8 cellular contexts compared by ENCODE assay signal in genomic region chr17:51119415-51120356, GRCh38. TPM values are rescaled to one million over a fixed set of nuclear protein-coding genes. Genes with fewer than 3 reads are reported as not detected.
DNase-seq lines count a peak whose midpoint lies in the region; ATAC-seq and TF ChIP-seq lines count a peak whose summit lies in the region.

No MANE protein-coding gene starts in this region.

- peaks cover 11% of the 10 kb centered on the region for H3K36me3 Mint-ChIP-seq in stimulated activated naive CD8-positive, alpha-beta T cell treated with anti-CD3 and anti-CD28 coated beads, Interleukin-15, Interleukin-2, amounts not matched to agents 100 ng/mL and 50 ng/mL, for 24 hours (ENCODE audit: low read depth)

- no peaks in the 10 kb centered on the region for H3K9me3 Mint-ChIP-seq in stimulated activated naive CD8-positive, alpha-beta T cell treated with anti-CD3 and anti-CD28 coated beads, Interleukin-15, Interleukin-2, amounts not matched to agents 100 ng/mL and 50 ng/mL, for 24 hours

- DNase-seq in A172 (ENCODE audit: low spot score) (peak; percentile 41), GM12865 (ENCODE audit: low read depth) (peak; percentile 61), NCI-H69 (lab: John Stamatoyannopoulos, UW) (peak; percentile 71), mucosa of descending colon (peak; percentile 66 to 77 (median 71))
- DNase-seq in activated T-cell treated with anti-CD3 and anti-CD28 coated beads, Interleukin-2, amount 50 U/mL, for 1 hour, result peak; percentile 60

- ATAC-seq in HG02870 (IDR thresholded peaks at IDR 0.05; ENCODE audit: unreplicated experiment) (peak; percentile 23), mucosa of descending colon (peak; percentile 20)

- no peaks in the 10 kb centered on the region for H3K27me3 Mint-ChIP-seq in stimulated activated naive CD8-positive, alpha-beta T cell treated with anti-CD3 and anti-CD28 coated beads, Interleukin-15, Interleukin-2, amounts not matched to agents 100 ng/mL and 50 ng/mL, for 24 hours

- intact Hi-C loops in mucosa of descending colon (cut with DNase I, micrococcal nuclease), result no loop called here

- peak overlapping the region; percentile 89 for H3K4me3 Mint-ChIP-seq in stimulated activated naive CD8-positive, alpha-beta T cell treated with anti-CD3 and anti-CD28 coated beads, Interleukin-15, Interleukin-2, amounts not matched to agents 100 ng/mL and 50 ng/mL, for 24 hours

- no peaks in the 10 kb centered on the region for H3K9me3 ChIP-seq in esophagus (ENCODE audit: control insufficient read depth in 2 of 2, insufficient read depth in 1 of 2, low read depth in 1 of 2, low read length in 1 of 2)
- H3K9me3 ChIP-seq in mucosa of descending colon, result no peaks in the 10 kb centered on the region

- peaks cover 65% of the 10 kb centered on the region for H3K4me1 Mint-ChIP-seq in stimulated activated naive CD8-positive, alpha-beta T cell treated with anti-CD3 and anti-CD28 coated beads, Interleukin-15, Interleukin-2, amounts not matched to agents 100 ng/mL and 50 ng/mL, for 24 hours (ENCODE audit: low read depth)

- peak overlapping the region; percentile 98 to 99 for H3K27ac ChIP-seq in esophagus (ENCODE audit: low read depth in 2 of 2, low read length in 1 of 2)

- WGBS in esophagus, 2 donors, result 1% methylated on average over 35 to 49 of the region's 49 CpGs

- H3K4me1 ChIP-seq in esophagus (ENCODE audit: control insufficient read depth in 2 of 2, insufficient read depth in 2 of 2, low read length in 1 of 2) (no peaks in the 10 kb centered on the region), mucosa of descending colon (ENCODE audit: low read depth) (peaks cover 22% of the 10 kb centered on the region)

- peak overlapping the region; percentile 86 for H3K4me3 ChIP-seq in GM12865 (ENCODE audit: low read depth, low read length)
- peak overlapping the region; percentile 83 to 95 for H3K4me3 ChIP-seq in esophagus (ENCODE audit: low read depth in 1 of 2, low read length in 2 of 2)
- peak overlapping the region; percentile 94 for H3K4me3 ChIP-seq in mucosa of descending colon

- H3K27ac Mint-ChIP-seq in stimulated activated naive CD8-positive, alpha-beta T cell treated with anti-CD3 and anti-CD28 coated beads, Interleukin-15, Interleukin-2, amounts not matched to agents 100 ng/mL and 50 ng/mL, for 24 hours, result peak overlapping the region; percentile 95

- TF ChIP-seq CTCF in GM12865 (IDR thresholded peaks at IDR 0.05; ENCODE audit: insufficient read depth, low read depth, low read length, missing control alignments), result no peak
- no peak for TF ChIP-seq CTCF in mucosa of descending colon (IDR thresholded peaks at IDR 0.05)

- H3K27me3 ChIP-seq in esophagus (ENCODE audit: control insufficient read depth in 1 of 2, insufficient read depth in 2 of 2, low read length in 2 of 2), result no peaks in the 10 kb centered on the region

- H3K36me3 ChIP-seq in esophagus (ENCODE audit: control insufficient read depth in 2 of 2, insufficient read depth in 2 of 2, low read length in 1 of 2) (no peaks in the 10 kb centered on the region), mucosa of descending colon (ENCODE audit: low read depth) (no peaks in the 10 kb centered on the region)

RNA-seq across cellular contexts. Expression of gene SPAG9, which starts 1.0 kb away (rescaled TPM):
- total RNA-seq in A172 (2014; rRNA removed; shearing (Covaris generic)), result 50.6 and 74.3 TPM in 2 replicates
- polyA plus RNA-seq in esophagus, result 10 to 100 TPM; 12.7 to 15.1 TPM
- total RNA-seq in mucosa of descending colon, result 10 to 100 TPM; 64.1 to 96.7 (median 79.8) TPM

RNA-seq across cellular contexts. Expression of gene NME1, which starts 33.7 kb away (rescaled TPM):
- total RNA-seq in A172 (2014; rRNA removed; shearing (Covaris generic)), result 472 and 514 TPM in 2 replicates
- 100 to 1,000 TPM; 142 to 171 TPM for polyA plus RNA-seq in esophagus
- total RNA-seq in mucosa of descending colon, result 10 to 100 TPM; 18.8 to 64.2 (median 23.9) TPM

RNA-seq across cellular contexts. Expression of gene NME2, which starts 46.5 kb away (rescaled TPM):
- 638 and 830 TPM in 2 replicates for total RNA-seq in A172 (2014; rRNA removed; shearing (Covaris generic))
- polyA plus RNA-seq in esophagus, result 100 to 1,000 TPM; 640 to 840 TPM
- 100 to 1,000 TPM; 306 to 433 (median 397) TPM for total RNA-seq in mucosa of descending colon

Comparison
In these comparisons a context has a peak if more than half of its experiments do, and no peak if none do; other contexts are left out.
1. Peak in every context shown above with its lines: DNase-seq, ATAC-seq, H3K4me3 ChIP-seq and H3K27ac ChIP-seq.